Comparison of ENCODE assay signal across 29 cellular contexts in the genomic region with DNA sequence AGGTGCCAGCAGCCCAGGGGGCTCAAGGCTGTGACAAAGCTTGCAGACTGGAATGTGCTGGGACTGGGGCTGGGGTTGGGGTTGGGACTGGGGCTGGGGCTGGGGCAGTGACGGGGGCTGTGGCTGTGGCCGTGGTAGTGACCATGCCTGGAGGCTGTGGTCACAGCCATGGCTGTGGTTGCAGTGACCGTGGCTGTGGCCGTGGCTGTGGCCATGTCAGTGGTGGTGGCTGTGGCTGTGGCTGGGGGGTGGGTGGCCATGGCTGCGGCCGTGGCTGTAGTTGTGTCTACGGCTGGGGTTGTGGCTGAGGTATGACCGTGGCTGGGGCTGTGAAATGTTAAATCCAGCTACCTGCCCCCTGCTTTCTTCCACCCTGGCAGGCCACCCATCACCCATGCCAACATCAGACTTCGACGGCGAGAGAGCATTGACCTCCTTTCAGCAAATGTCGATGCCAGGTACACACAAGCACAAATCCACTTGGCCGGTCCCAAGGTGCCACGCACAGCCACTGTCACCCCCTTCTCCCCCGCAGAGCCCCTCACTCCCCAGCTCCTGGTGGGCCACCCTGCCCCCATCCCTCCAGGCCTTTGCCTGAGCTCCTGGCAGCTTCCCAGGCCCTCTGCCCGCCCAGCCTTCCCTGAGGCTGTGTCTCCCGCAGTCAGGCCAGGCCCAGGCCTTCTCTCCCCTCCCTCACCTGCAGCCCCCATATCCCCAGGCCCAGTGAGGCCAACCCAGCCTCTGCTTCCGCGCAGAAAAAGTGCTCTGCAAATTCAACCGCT. TPM values are rescaled to one million over a fixed set of nuclear protein-coding genes. Genes with fewer than 3 reads are reported as not detected.
DNase-seq lines count a peak whose midpoint lies in the region; ATAC-seq, FAIRE-seq and TF ChIP-seq lines count a peak whose summit lies in the region.
"Had no signal": no experiment of that assay in that cellular context is flagged by ENCODE, and none has a peak within 500 bp of the region (broad histone marks: within the 10 kb centered on the region; RNA-seq: fewer than 3 reads in every experiment).

No MANE protein-coding gene starts in this region.

- H4K8ac ChIP-seq in H1 (ENCODE audit: extremely low read depth, insufficient read depth, low read length) (no peak overlapping the region; the same call in 1 of the 2 replicates), neuronal stem cell (ENCODE audit: low read depth, low read length) (no peak overlapping the region)

- no peaks in the 10 kb centered on the region for H3K9me3 Mint-ChIP-seq in stimulated activated memory B cell treated with anti-CD40 and anti-IgM and Interleukin-4, amounts not matched to agents 10 μg/mL and 1 μg/mL and 100 μg/mL, for 72 hours
- H3K9me3 Mint-ChIP-seq: CD8-positive, alpha-beta memory T cell had no signal

- no peak overlapping the region; the same call in 1 of the 2 replicates for H3K27ac ChIP-seq in H1 (ENCODE audit: low read depth, low read length)
- H3K27ac ChIP-seq in neuronal stem cell (replicated peaks; ENCODE audit: low read length) = no peak overlapping the region
- H3K27ac ChIP-seq: 22Rv1, A549, BLaER1 had no signal

- no peak for TF ChIP-seq RAD21 in H1 (IDR thresholded peaks at IDR 0.05 in 1 of 2, conservative IDR thresholded peaks at IDR 0.05 in 1 of 2; ENCODE audit: low read depth in 2 of 2, low read length in 2 of 2)

- no peak for TF ChIP-seq EP300 in H1 (IDR thresholded peaks at IDR 0.05; ENCODE audit: borderline replicate concordance in 1 of 2, low read depth in 2 of 2, low read length in 2 of 2)

- CTCF ChIA-PET in H1 (lab: Charles Lee; ENCODE audit: partially characterized antibody) = interaction anchor here (0.7 to 1.8 kb wide), 4 partner anchors 17 to 75 kb away, joined by 3 to 5 read pairs (median 4); no protein-coding TSS in a partner anchor

- no peak for TF ChIP-seq POLR2A in H1 (IDR thresholded peaks at IDR 0.05; ENCODE audit: control extremely low read depth in 1 of 2, low read depth in 2 of 2, low read length in 2 of 2)

- peak overlapping the region; percentile 65 for H4K91ac ChIP-seq in H1 (replicated peaks; ENCODE audit: insufficient read length, low read length)
- no peak overlapping the region for H4K91ac ChIP-seq in neuronal stem cell (ENCODE audit: low read depth, low read length, poor library complexity)

- peaks cover 26% of the 10 kb centered on the region for H3K27me3 Mint-ChIP-seq in stimulated activated memory B cell treated with anti-CD40 and anti-IgM and Interleukin-4, amounts not matched to agents 10 μg/mL and 1 μg/mL and 100 μg/mL, for 72 hours
- H3K27me3 Mint-ChIP-seq: CD4-positive, alpha-beta memory T cell had no signal

- H2BK20ac ChIP-seq in H1 (ENCODE audit: low read length) = 0 out of 2 replicates have a peak overlapping the region, but pooled peaks have one; percentile 61

- H3K18ac ChIP-seq in H1 (ENCODE audit: extremely low read depth, low read length) (no peak overlapping the region), neuronal stem cell (ENCODE audit: low read length) (peak overlapping the region; percentile 13)

- H3K56ac ChIP-seq in H1 (replicated peaks; ENCODE audit: insufficient read length, low read depth, low read length) = no peak overlapping the region

- H3K4me1 Mint-ChIP-seq in stimulated activated memory B cell treated with anti-CD40 and anti-IgM and Interleukin-4, amounts not matched to agents 10 μg/mL and 1 μg/mL and 100 μg/mL, for 72 hours = no peaks in the 10 kb centered on the region
- H3K4me1 Mint-ChIP-seq: CD14-positive monocyte; CD4-positive, alpha-beta memory T cell; CD4-positive, CD25-positive, alpha-beta regulatory T cell; CD8-positive, alpha-beta memory T cell had no signal

- no peaks in the 10 kb centered on the region; a peak in 1 of 7 replicates for H3K27me3 ChIP-seq in H1 (replicated peaks in 1 of 4; ENCODE audit: control insufficient read depth in 3 of 4, extremely low read depth in 1 of 4, insufficient read depth in 3 of 4, low read length in 3 of 4)
- H3K27me3 ChIP-seq in neuronal stem cell (ENCODE audit: control insufficient read depth in 3 of 3, insufficient read depth in 3 of 3, low read depth in 1 of 3, low read length in 3 of 3) = peaks cover 0 to 19% (median 0%) of the 10 kb centered on the region in 3 experiments
- H3K27me3 ChIP-seq: BE2C, BLaER1 had no signal

- H2BK15ac ChIP-seq in H1 (ENCODE audit: low read length) = no peak overlapping the region
- no peak overlapping the region for H2BK15ac ChIP-seq in neuronal stem cell (ENCODE audit: low read length)

- no peak overlapping the region for H3K4me2 ChIP-seq in H1 (ENCODE audit: insufficient read depth in 1 of 2, low read depth in 2 of 2, low read length in 2 of 2)
- no peak overlapping the region for H3K4me2 ChIP-seq in neuronal stem cell (ENCODE audit: insufficient read depth, low read length, poor library complexity, severe bottlenecking)
- H3K4me2 ChIP-seq: A549, BLaER1 had no signal

- no peak overlapping the region for H3K23ac ChIP-seq in H1 (ENCODE audit: insufficient read length)
- H3K23ac ChIP-seq in neuronal stem cell (ENCODE audit: low read depth, low read length, poor library complexity) = no peak overlapping the region

- H3K4me3 ChIP-seq in H1 (ENCODE audit: extremely low read depth in 1 of 4, insufficient read depth in 2 of 4, low read depth in 3 of 4, low read length in 4 of 4) (no peak overlapping the region), neuronal stem cell (ENCODE audit: low read length in 2 of 2) (no peak overlapping the region)
- H3K4me3 ChIP-seq: A549, BLaER1 had no signal

- H4K20me1 ChIP-seq in H1 (replicated peaks in 1 of 2; ENCODE audit: control insufficient read depth in 1 of 2, insufficient read depth in 2 of 2, low read length in 2 of 2) = no peaks in the 10 kb centered on the region
- H4K20me1 ChIP-seq: BLaER1 had no signal

- peaks cover 3 to 5% of the 10 kb centered on the region in 2 experiments; a peak in 1 of 4 replicates for H3K9me3 ChIP-seq in H1 (ENCODE audit: insufficient read depth in 2 of 2, low read depth in 1 of 2, low read length in 1 of 2)
- H3K9me3 ChIP-seq in neuronal stem cell (replicated peaks in 1 of 2; ENCODE audit: control insufficient read depth in 2 of 2, insufficient read depth in 1 of 2, low read depth in 1 of 2, low read length in 2 of 2) = no peaks in the 10 kb centered on the region
- H3K9me3 ChIP-seq: A549, BE2C, BLaER1, Caco-2 had no signal

- H3K14ac ChIP-seq in H1 (ENCODE audit: insufficient read length) (no peak overlapping the region), neuronal stem cell (ENCODE audit: low read length) (peak overlapping the region; percentile 25)

- no peak overlapping the region for H3K27ac Mint-ChIP-seq in stimulated activated memory B cell treated with anti-CD40 and anti-IgM and Interleukin-4, amounts not matched to agents 10 μg/mL and 1 μg/mL and 100 μg/mL, for 72 hours
- H3K27ac Mint-ChIP-seq: CD14-positive monocyte; CD4-positive, alpha-beta memory T cell; CD4-positive, CD25-positive, alpha-beta regulatory T cell; CD8-positive, alpha-beta memory T cell had no signal

- H4K5ac ChIP-seq in H1 (ENCODE audit: insufficient read length, low read depth, low read length) = no peak overlapping the region

- H3K9ac ChIP-seq in H1 (replicated peaks in 1 of 4; ENCODE audit: extremely low read depth in 1 of 4, low read depth in 3 of 4, low read length in 3 of 4) = no peak overlapping the region
- no peak overlapping the region for H3K9ac ChIP-seq in neuronal stem cell (ENCODE audit: low read depth, low read length, poor library complexity)
- H3K9ac ChIP-seq: BLaER1 had no signal

- no peak overlapping the region; the same call in 1 of the 2 replicates for H2BK5ac ChIP-seq in H1 (ENCODE audit: low read depth, low read length)
- H2BK5ac ChIP-seq in neuronal stem cell (ENCODE audit: low read length) = no peak overlapping the region

- H2AK5ac ChIP-seq in H1 (ENCODE audit: low read depth, low read length) = 0 out of 2 replicates have a peak overlapping the region, but pooled peaks have one; percentile 39
- H2AK5ac ChIP-seq in neuronal stem cell (ENCODE audit: low read depth, low read length) = no peak overlapping the region

- FAIRE-seq in H1 (lab: Jason Lieb, UNC) = no peak
- FAIRE-seq: A549, G401.6, GM12891, GM19239 had no signal

- DNase-seq in ELF-1 (ENCODE audit: low read depth, low spot score) = peak; percentile 38
- no peak for DNase-seq in H1 (ENCODE audit: low read depth in 1 of 2, low spot score in 2 of 2)
- DNase-seq in neuronal stem cell (ENCODE audit: low spot score) = no peak
- no peak for DNase-seq in NCI-H187 (lab: John Stamatoyannopoulos, UW)
- DNase-seq in COLO668 (lab: John Stamatoyannopoulos, UW; ENCODE audit: unreplicated experiment) = no peak
- no peak for DNase-seq in stimulated activated naive CD4-positive, alpha-beta T cell treated with Interleukin-2 at 50 U/mL for 16 hours (lab: John Stamatoyannopoulos, UW)
- DNase-seq: BE2C; C1 segment of cervical spinal cord; Caco-2; CD4-positive, alpha-beta memory T cell; CD4-positive, CD25-positive, alpha-beta regulatory T cell; CD8-positive, alpha-beta memory T cell; DMS 273 treated with DMSO at 0.1 percent for 48 hours; DMS153; DMS79; DND-41; EL; GF-D8 had no signal

- H3K4me3 Mint-ChIP-seq in stimulated activated memory B cell treated with anti-CD40 and anti-IgM and Interleukin-4, amounts not matched to agents 10 μg/mL and 1 μg/mL and 100 μg/mL, for 72 hours = no peak overlapping the region
- H3K4me3 Mint-ChIP-seq: CD14-positive monocyte; CD4-positive, alpha-beta memory T cell; CD4-positive, CD25-positive, alpha-beta regulatory T cell; CD8-positive, alpha-beta memory T cell had no signal

- H3K23me2 ChIP-seq in H1 (ENCODE audit: low read depth, low read length) = no peaks in the 10 kb centered on the region

- H3K79me2 ChIP-seq in H1 (ENCODE audit: control insufficient read depth in 1 of 2, insufficient read depth in 2 of 2, low read length in 2 of 2) = no peaks in the 10 kb centered on the region

- H2BK120ac ChIP-seq in H1 (replicated peaks; ENCODE audit: low read depth, low read length) (no peak overlapping the region), neuronal stem cell (ENCODE audit: low read depth, low read length) (no peak overlapping the region)

- POLR2A ChIA-PET in H1 (lab: Charles Lee; ENCODE audit: partially characterized antibody) = interaction anchor here (0.6 to 1.1 kb wide), 3 partner anchors 17 to 76 kb away, joined by 3 to 4 read pairs (median 3); no protein-coding TSS in a partner anchor

- H3K4me1 ChIP-seq in H1 (replicated peaks in 1 of 4; ENCODE audit: control insufficient read depth in 3 of 4, insufficient read depth in 4 of 4, low read length in 3 of 4) (peaks cover 0 to 13% (median 2%) of the 10 kb centered on the region in 4 experiments; a peak in 4 of 7 replicates), neuronal stem cell (ENCODE audit: control insufficient read depth in 2 of 2, insufficient read depth in 1 of 2, low read depth in 1 of 2, low read length in 2 of 2) (no peaks in the 10 kb centered on the region)
- H3K4me1 ChIP-seq: BE2C, BLaER1, Caco-2 had no signal

- no peaks in the 10 kb centered on the region for H3K36me3 Mint-ChIP-seq in stimulated activated memory B cell treated with anti-CD40 and anti-IgM and Interleukin-4, amounts not matched to agents 10 μg/mL and 1 μg/mL and 100 μg/mL, for 72 hours
- H3K36me3 Mint-ChIP-seq: CD14-positive monocyte; CD4-positive, alpha-beta memory T cell; CD4-positive, CD25-positive, alpha-beta regulatory T cell; CD8-positive, alpha-beta memory T cell had no signal

- H3K79me1 ChIP-seq in H1 (ENCODE audit: low read depth, low read length) (no peaks in the 10 kb centered on the region), neuronal stem cell (ENCODE audit: low read depth, low read length) (peaks cover 4% of the 10 kb centered on the region)

- WGBS in H1 (ENCODE audit: extremely low coverage in 1 of 2, insufficient coverage in 1 of 2, insufficient read length in 1 of 2, insufficient replicate concordance in 2 of 2, low coverage in 1 of 2, low lambda C conversion rate in 2 of 2, missing lambda C conversion rate in 1 of 2), 2 experiments = 83% methylated on average over 13 of the region's 20 CpGs; no CpG with 5 or more reads in 1 of the 2 experiments
- no CpG with 5 or more reads among the region's 20 CpGs for WGBS in neuronal stem cell (ENCODE audit: extremely low coverage in 2 of 2, insufficient read length in 2 of 2, insufficient replicate concordance in 1 of 2), 2 donors

- no peak for TF ChIP-seq CTCF in H1 (IDR thresholded peaks at IDR 0.05; ENCODE audit: control extremely low read depth in 1 of 3, insufficient read depth in 1 of 3, low read depth in 1 of 3, low read length in 3 of 3)

- H3K4ac ChIP-seq in H1 (replicated peaks; ENCODE audit: insufficient read length, low read depth, low read length) (no peak overlapping the region), neuronal stem cell (ENCODE audit: low read length) (no peak overlapping the region)

- no peaks in the 10 kb centered on the region for H3K36me3 ChIP-seq in H1 (ENCODE audit: control insufficient read depth in 2 of 4, insufficient read depth in 4 of 4, low read length in 3 of 4)
- no peaks in the 10 kb centered on the region for H3K36me3 ChIP-seq in neuronal stem cell (replicated peaks in 1 of 2; ENCODE audit: control insufficient read depth in 2 of 2, insufficient read depth in 2 of 2, low read length in 2 of 2)
- H3K36me3 ChIP-seq: BE2C, BLaER1 had no signal

- H2BK12ac ChIP-seq in H1 (ENCODE audit: low read depth, low read length) = peak overlapping the region; percentile 60; the same call in 1 of the 2 replicates
- H2BK12ac ChIP-seq in neuronal stem cell (ENCODE audit: low read length) = no peak overlapping the region

- peak; percentile 22 for ATAC-seq in stimulated activated memory B cell treated with anti-CD40 and anti-IgM and Interleukin-4, amounts not matched to agents 10 μg/mL and 1 μg/mL and 100 μg/mL, for 72 hours
- ATAC-seq in HG03571 (IDR thresholded peaks at IDR 0.05; ENCODE audit: unreplicated experiment) = no peak
- ATAC-seq: A549 had no signal

- H2AFZ ChIP-seq in H1 (ENCODE audit: low read length) (no peak overlapping the region), neuronal stem cell (ENCODE audit: low read length) (no peak overlapping the region)

RNA-seq across cellular contexts. Expression of a gene that starts 15.3 kb away (rescaled TPM):
- 3.1 and 3.7 TPM in 2 replicates for total RNA-seq in H1 (2021; fragmentation: NEBNext Ultra II Directional; extraction: Animal tissue kit (Norgen Biotek cat#: 25700))
- 2.3 and 2.6 TPM in 2 replicates for polyA plus RNA-seq in H1 (2011; rRNA removed)
- polyA plus RNA-seq in H1 (2011; cell fraction: cytosol; rRNA removed) = 5.3 TPM
- polyA plus RNA-seq in H1 (2011; cell fraction: nucleus; rRNA removed) = 47.6 TPM
- polyA plus RNA-seq in H1 (2012, experiment 1 of 2) = 6.5 to 8.6 TPM (median 8.0 TPM) in 4 replicates
- polyA plus RNA-seq in H1 (2012, experiment 2 of 2) = 1.1 TPM
- not detected for polyA plus RNA-seq in H1 (2013, experiment 1 of 2)
- 0.18 TPM for polyA plus RNA-seq in H1 (2013, experiment 2 of 2)
- polyA minus RNA-seq in H1 (2011; rRNA and poly(A)+ RNA removed) = 0.60 and 0.83 TPM in 2 replicates
- not detected for polyA minus RNA-seq in H1 (2011; cell fraction: cytosol; rRNA and poly(A)+ RNA removed)
- 7.2 TPM for polyA minus RNA-seq in H1 (2011; cell fraction: nucleus; rRNA and poly(A)+ RNA removed)
- polyA plus RNA-seq in neuronal stem cell (2013, experiment 1 of 2) = 0.85 TPM
- polyA plus RNA-seq in neuronal stem cell (2013, experiment 2 of 2) = 0.83 TPM
- total RNA-seq: A172; Caco-2; CD4-positive, alpha-beta memory T cell; CD4-positive, CD25-positive, alpha-beta regulatory T cell; CD8-positive, alpha-beta memory T cell; Daoy had no signal
- polyA plus RNA-seq: A549; CD14-positive monocyte; CD4-positive, alpha-beta memory T cell; CD4-positive, CD25-positive, alpha-beta regulatory T cell; CD8-positive, alpha-beta memory T cell had no signal

RNA-seq across cellular contexts. Expression of a gene that starts 20.9 kb away (rescaled TPM):
- not detected in 2 replicates for total RNA-seq in H1 (2021; fragmentation: NEBNext Ultra II Directional; extraction: Animal tissue kit (Norgen Biotek cat#: 25700))
- 0.05 and 0.11 TPM in 2 replicates for polyA plus RNA-seq in H1 (2011; rRNA removed)
- not detected for polyA plus RNA-seq in H1 (2011; cell fraction: cytosol; rRNA removed)
- 0.36 TPM for polyA plus RNA-seq in H1 (2011; cell fraction: nucleus; rRNA removed)
- polyA plus RNA-seq in H1 (2012, experiment 1 of 2) = not detected in 4 replicates
- not detected for polyA plus RNA-seq in H1 (2012, experiment 2 of 2)
- not detected for polyA plus RNA-seq in H1 (2013, experiment 1 of 2)
- polyA plus RNA-seq in H1 (2013, experiment 2 of 2) = not detected
- not detected in 2 replicates for polyA minus RNA-seq in H1 (2011; rRNA and poly(A)+ RNA removed)
- polyA minus RNA-seq in H1 (2011; cell fraction: cytosol; rRNA and poly(A)+ RNA removed) = not detected
- polyA minus RNA-seq in H1 (2011; cell fraction: nucleus; rRNA and poly(A)+ RNA removed) = not detected
- polyA plus RNA-seq in neuronal stem cell (2013, experiment 1 of 2) = not detected
- not detected for polyA plus RNA-seq in neuronal stem cell (2013, experiment 2 of 2)
- total RNA-seq: A172; CD4-positive, alpha-beta memory T cell; CD4-positive, CD25-positive, alpha-beta regulatory T cell; CD8-positive, alpha-beta memory T cell; Daoy had no signal
- polyA plus RNA-seq: A549; CD14-positive monocyte; CD4-positive, alpha-beta memory T cell; CD4-positive, CD25-positive, alpha-beta regulatory T cell; CD8-positive, alpha-beta memory T cell had no signal

RNA-seq across cellular contexts. Expression of a gene that starts 23.6 kb away (rescaled TPM):
- 0.13 and 0.44 TPM in 2 replicates for total RNA-seq in H1 (2021; fragmentation: NEBNext Ultra II Directional; extraction: Animal tissue kit (Norgen Biotek cat#: 25700))
- polyA plus RNA-seq in H1 (2011; rRNA removed) = 0.20 and 0.35 TPM in 2 replicates
- 0.19 TPM for polyA plus RNA-seq in H1 (2011; cell fraction: cytosol; rRNA removed)
- 1.4 TPM for polyA plus RNA-seq in H1 (2011; cell fraction: nucleus; rRNA removed)
- 0.17 to 0.41 TPM (median 0.29 TPM) in 4 replicates for polyA plus RNA-seq in H1 (2012, experiment 1 of 2)
- polyA plus RNA-seq in H1 (2012, experiment 2 of 2) = 0.28 TPM
- 0.10 TPM for polyA plus RNA-seq in H1 (2013, experiment 1 of 2)
- 0.07 TPM for polyA plus RNA-seq in H1 (2013, experiment 2 of 2)
- 0.32 and 0.66 TPM in 2 replicates for polyA minus RNA-seq in H1 (2011; rRNA and poly(A)+ RNA removed)
- polyA minus RNA-seq in H1 (2011; cell fraction: cytosol; rRNA and poly(A)+ RNA removed) = not detected
- polyA minus RNA-seq in H1 (2011; cell fraction: nucleus; rRNA and poly(A)+ RNA removed) = 0.30 TPM
- 0.10 TPM for polyA plus RNA-seq in neuronal stem cell (2013, experiment 1 of 2)
- 0.07 TPM for polyA plus RNA-seq in neuronal stem cell (2013, experiment 2 of 2)
- total RNA-seq: A172; CD4-positive, CD25-positive, alpha-beta regulatory T cell; CD8-positive, alpha-beta memory T cell; Daoy had no signal
- polyA plus RNA-seq: A549; CD14-positive monocyte; CD4-positive, CD25-positive, alpha-beta regulatory T cell had no signal

RNA-seq across cellular contexts. Expression of a gene that starts 39.1 kb away (rescaled TPM):
- 1.3 and 1.6 TPM in 2 replicates for total RNA-seq in H1 (2021; fragmentation: NEBNext Ultra II Directional; extraction: Animal tissue kit (Norgen Biotek cat#: 25700))
- polyA plus RNA-seq in H1 (2011; rRNA removed) = 2.1 and 2.2 TPM in 2 replicates
- 2.5 TPM for polyA plus RNA-seq in H1 (2011; cell fraction: cytosol; rRNA removed)
- polyA plus RNA-seq in H1 (2011; cell fraction: nucleus; rRNA removed) = 3.9 TPM
- polyA plus RNA-seq in H1 (2012, experiment 1 of 2) = 1.2 to 1.5 TPM (median 1.4 TPM) in 4 replicates
- 0.66 TPM for polyA plus RNA-seq in H1 (2012, experiment 2 of 2)
- 0.06 TPM for polyA plus RNA-seq in H1 (2013, experiment 1 of 2)
- 0.07 TPM for polyA plus RNA-seq in H1 (2013, experiment 2 of 2)
- polyA minus RNA-seq in H1 (2011; rRNA and poly(A)+ RNA removed) = 0.71 and 1.6 TPM in 2 replicates
- polyA minus RNA-seq in H1 (2011; cell fraction: cytosol; rRNA and poly(A)+ RNA removed) = 0.95 TPM
- 1.00 TPM for polyA minus RNA-seq in H1 (2011; cell fraction: nucleus; rRNA and poly(A)+ RNA removed)
- 0.03 TPM for polyA plus RNA-seq in neuronal stem cell (2013, experiment 1 of 2)
- polyA plus RNA-seq in neuronal stem cell (2013, experiment 2 of 2) = not detected
- total RNA-seq: A172; Caco-2; CD4-positive, alpha-beta memory T cell; CD4-positive, CD25-positive, alpha-beta regulatory T cell; CD8-positive, alpha-beta memory T cell; Daoy had no signal
- polyA plus RNA-seq: A549; CD14-positive monocyte; CD4-positive, alpha-beta memory T cell; CD4-positive, CD25-positive, alpha-beta regulatory T cell; CD8-positive, alpha-beta memory T cell had no signal
